8 cellular contexts compared by ENCODE assay signal in the genomic region with DNA sequence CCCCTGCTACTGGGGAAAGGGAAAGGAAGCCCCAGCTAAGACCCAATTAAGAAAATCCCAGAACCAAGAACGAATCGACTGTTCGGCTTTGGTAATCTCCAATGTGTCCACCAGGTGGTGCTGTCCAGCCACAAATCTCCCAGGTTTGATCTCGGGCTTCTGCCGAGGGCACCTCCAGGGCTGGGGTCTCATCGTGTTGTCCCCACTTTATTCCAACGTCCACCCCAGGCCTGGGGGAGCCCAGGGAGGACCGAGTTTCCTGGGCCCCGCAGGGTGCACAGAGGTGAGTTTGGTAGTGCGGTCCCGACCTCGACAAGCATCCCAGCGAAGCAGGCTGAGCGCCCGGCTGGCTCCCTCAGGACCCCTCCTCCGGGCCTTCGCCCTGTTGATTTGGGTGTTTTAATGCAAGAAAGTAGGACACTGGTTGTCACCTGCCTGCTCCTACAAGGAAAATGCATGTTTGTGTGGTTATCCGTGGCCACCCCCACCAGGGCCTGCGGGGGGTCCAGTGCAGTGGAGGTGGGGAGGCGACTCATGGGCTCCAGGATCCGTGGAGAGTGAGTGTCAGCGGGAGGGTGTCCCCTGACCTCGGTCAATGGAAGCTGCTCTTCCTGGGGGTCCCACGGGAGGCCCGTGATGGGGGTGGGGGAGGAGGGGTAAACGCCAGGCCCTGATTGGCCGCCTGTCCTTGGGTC.
A peak's percentile ranks its signal among the peaks of the same experiment; 100 is the strongest.
DNase-seq lines count a peak whose midpoint lies in the region; TF ChIP-seq lines count a peak whose summit lies in the region.

No MANE protein-coding gene starts in this region.

- no peaks in the 10 kb centered on the region for H3K4me1 Mint-ChIP-seq in progenitor cell of endocrine pancreas (ENCODE audit: low read depth)

- no peaks in the 10 kb centered on the region for H3K27me3 Mint-ChIP-seq in progenitor cell of endocrine pancreas

- peaks cover 34% of the 10 kb centered on the region for H3K9me3 Mint-ChIP-seq in progenitor cell of endocrine pancreas (ENCODE audit: low read depth)

- peaks cover 10% of the 10 kb centered on the region for H3K36me3 Mint-ChIP-seq in progenitor cell of endocrine pancreas (ENCODE audit: insufficient read depth)

- H3K4me3 Mint-ChIP-seq in progenitor cell of endocrine pancreas (ENCODE audit: low read depth): no peak overlapping the region

- H3K27ac Mint-ChIP-seq in progenitor cell of endocrine pancreas: no peak overlapping the region

- DNase-seq in activated gamma-delta T cell treated with Interleukin-2 at 50 U/mL for 16 hours: peak; percentile 82
- DNase-seq in activated gamma-delta T cell (lab: John Stamatoyannopoulos, UW): no peak
- DNase-seq in LHCN-M2 (ENCODE audit: low read depth): peak; percentile 5
- peak; percentile 90 for DNase-seq in activated T-cell treated with anti-CD3 and anti-CD28 coated beads for 4 hours
- DNase-seq in globus pallidus (ENCODE audit: low spot score): peak; percentile 66
- DNase-seq in progenitor cell of endocrine pancreas (ENCODE audit: low spot score, unreplicated experiment): no peak
- DNase-seq in KG1 (lab: John Stamatoyannopoulos, UW): no peak
- DNase-seq in NCI-H187 (lab: John Stamatoyannopoulos, UW): no peak

- TF ChIP-seq CTCF in progenitor cell of endocrine pancreas (IDR thresholded peaks at IDR 0.05; ENCODE audit: unreplicated experiment): peak; percentile 51

Comparison
In these comparisons a context has a peak if more than half of its experiments do, and no peak if none do; other contexts are left out.
1. DNase-seq: peak in activated gamma-delta T cell treated with Interleukin-2 at 50 U/mL for 16 hours (single experiment), LHCN-M2 (single experiment), activated T-cell treated with anti-CD3 and anti-CD28 coated beads for 4 hours (single experiment) and globus pallidus (single experiment); none in activated gamma-delta T cell (single experiment), progenitor cell of endocrine pancreas (single experiment), KG1 (single experiment) and NCI-H187 (0 of 2).